In genomic region chr1:76465030-76465429, GRCh38 we compare ENCODE assay signal across 22 cellular contexts.
DNase-seq lines count a peak whose midpoint lies in the region; ATAC-seq and TF ChIP-seq lines count a peak whose summit lies in the region.
"Had no signal": no experiment of that assay in that cellular context is flagged by ENCODE, and none has a peak within 500 bp of the region (broad histone marks: within the 10 kb centered on the region; RNA-seq: fewer than 3 reads in every experiment).

No MANE protein-coding gene starts in this region.

- DNase-seq in activated CD4-positive, alpha-beta T cell treated with anti-CD3 and anti-CD28 coated beads for 36 hours = peak; percentile 6
- DNase-seq in activated CD4-positive, alpha-beta T cell treated with anti-CD3 and anti-CD28 coated beads for 1 hour = no peak
- DNase-seq in MG63 (peak; percentile 13), dermis blood vessel endothelial cell (peak; percentile 28), renal cortical epithelial cell (ENCODE audit: low read depth) (peak; percentile 4), NCI-H2081 treated with DMSO at 0.1 percent for 48 hours (lab: John Stamatoyannopoulos, UW) (no peak), spleen (no peak), midbrain (lab: John Stamatoyannopoulos, UW) (no peak)
- DNase-seq: activated gamma-delta T cell, DMS 273 treated with DMSO at 0.1 percent for 48 hours, NCI-H187 treated with DMSO at 0.1 percent for 48 hours, nephron progenitor cell, psoas muscle, T-helper 9 cell, trophoblast cell had no signal

- H3K36me3 ChIP-seq in MG63 = no peaks in the 10 kb centered on the region
- H3K36me3 ChIP-seq in spleen = no peaks in the 10 kb centered on the region

- H3K9me3 ChIP-seq in MG63 = no peaks in the 10 kb centered on the region
- H3K9me3 ChIP-seq in spleen = no peaks in the 10 kb centered on the region
- H3K9me3 ChIP-seq: psoas muscle had no signal

- CTCF ChIA-PET in activated CD4-positive, alpha-beta T cell treated with anti-CD3 and anti-CD28 coated beads for 36 hours (lab: Charles Lee) = interaction anchor here (1.1 to 1.5 kb wide), 2 partner anchors 35 to 310 kb away, joined by 3 to 4 read pairs; no protein-coding TSS in a partner anchor

- no peak overlapping the region for H3K27ac ChIP-seq in spleen
- H3K27ac ChIP-seq: 22Rv1, C4-2B, hepatocyte, psoas muscle had no signal

- H3K9me3 Mint-ChIP-seq in activated CD4-positive, alpha-beta T cell treated with anti-CD3 and anti-CD28 coated beads for 36 hours (ENCODE audit: low read depth) = no peaks in the 10 kb centered on the region
- H3K9me3 Mint-ChIP-seq: brain; dendritic cell treated with granulocyte-macrophage colony-stimulating factor and Interleukin-4, amounts not matched to agents 40 ng/mL and 50 ng/mL, for 4 days; nephron progenitor cell had no signal

- H3K27me3 ChIP-seq in MG63 (no peaks in the 10 kb centered on the region), spleen (replicated peaks in 1 of 7) (no peaks in the 10 kb centered on the region)
- H3K27me3 ChIP-seq: hepatocyte had no signal

- no peak for TF ChIP-seq CTCF in spleen (IDR thresholded peaks at IDR 0.05 in 8 of 11, conservative IDR thresholded peaks at IDR 0.05 in 3 of 11)

- H3K4me1 ChIP-seq in spleen = no peaks in the 10 kb centered on the region
- H3K4me1 ChIP-seq: psoas muscle had no signal

- H3K4me1 Mint-ChIP-seq in activated CD4-positive, alpha-beta T cell treated with anti-CD3 and anti-CD28 coated beads for 36 hours = peaks cover 9% of the 10 kb centered on the region

- no peak overlapping the region for H3K27ac Mint-ChIP-seq in activated CD4-positive, alpha-beta T cell treated with anti-CD3 and anti-CD28 coated beads for 36 hours
- H3K27ac Mint-ChIP-seq: brain; dendritic cell treated with granulocyte-macrophage colony-stimulating factor and Interleukin-4, amounts not matched to agents 40 ng/mL and 50 ng/mL, for 4 days; nephron progenitor cell had no signal

- no peak for TF ChIP-seq POLR2A in spleen (IDR thresholded peaks at IDR 0.05)

- H3K27me3 Mint-ChIP-seq in activated CD4-positive, alpha-beta T cell treated with anti-CD3 and anti-CD28 coated beads for 36 hours = no peaks in the 10 kb centered on the region
- H3K27me3 Mint-ChIP-seq: brain; dendritic cell treated with granulocyte-macrophage colony-stimulating factor and Interleukin-4, amounts not matched to agents 40 ng/mL and 50 ng/mL, for 4 days had no signal

- peak; percentile 63 for ATAC-seq in activated CD4-positive, alpha-beta T cell treated with anti-CD3 and anti-CD28 coated beads for 36 hours
- ATAC-seq: esophagus mucosa, HepG2, psoas muscle had no signal

- no peak overlapping the region for H3K4me3 ChIP-seq in MG63
- H3K4me3 ChIP-seq in spleen = no peak overlapping the region
- H3K4me3 ChIP-seq: hepatocyte, psoas muscle had no signal

- intact Hi-C loops in activated CD4-positive, alpha-beta T cell treated with anti-CD3 and anti-CD28 coated beads for 36 hours (cut with DNase I, micrococcal nuclease) = no loop called here
- intact Hi-C loops in spleen (cut with DNase I; ENCODE audit: low total_unique reads) = no loop called here

- WGBS in spleen, 5 donors = 69 to 86% (median 82%) methylated on average over 2 of the region's 2 CpGs

- POLR2A ChIA-PET in activated CD4-positive, alpha-beta T cell treated with anti-CD3 and anti-CD28 coated beads for 36 hours (lab: Charles Lee) = no interaction called here

- H3K36me3 Mint-ChIP-seq in activated CD4-positive, alpha-beta T cell treated with anti-CD3 and anti-CD28 coated beads for 36 hours (ENCODE audit: low read depth) = no peaks in the 10 kb centered on the region
- H3K36me3 Mint-ChIP-seq: brain had no signal

- H3K4me3 Mint-ChIP-seq in activated CD4-positive, alpha-beta T cell treated with anti-CD3 and anti-CD28 coated beads for 36 hours = no peak overlapping the region
- H3K4me3 Mint-ChIP-seq: brain; dendritic cell treated with granulocyte-macrophage colony-stimulating factor and Interleukin-4, amounts not matched to agents 40 ng/mL and 50 ng/mL, for 4 days; nephron progenitor cell had no signal

Comparison
In these comparisons a context has a peak if more than half of its experiments do, and no peak if none do; other contexts are left out.
1. DNase-seq: peak in activated CD4-positive, alpha-beta T cell treated with anti-CD3 and anti-CD28 coated beads for 36 hours (single experiment), MG63 (single experiment), dermis blood vessel endothelial cell (single experiment) and renal cortical epithelial cell (single experiment); none in activated CD4-positive, alpha-beta T cell treated with anti-CD3 and anti-CD28 coated beads for 1 hour (single experiment), NCI-H2081 treated with DMSO at 0.1 percent for 48 hours (single experiment), spleen (single experiment) and midbrain (single experiment).